7 cellular contexts compared by ENCODE assay signal in the genomic region with DNA sequence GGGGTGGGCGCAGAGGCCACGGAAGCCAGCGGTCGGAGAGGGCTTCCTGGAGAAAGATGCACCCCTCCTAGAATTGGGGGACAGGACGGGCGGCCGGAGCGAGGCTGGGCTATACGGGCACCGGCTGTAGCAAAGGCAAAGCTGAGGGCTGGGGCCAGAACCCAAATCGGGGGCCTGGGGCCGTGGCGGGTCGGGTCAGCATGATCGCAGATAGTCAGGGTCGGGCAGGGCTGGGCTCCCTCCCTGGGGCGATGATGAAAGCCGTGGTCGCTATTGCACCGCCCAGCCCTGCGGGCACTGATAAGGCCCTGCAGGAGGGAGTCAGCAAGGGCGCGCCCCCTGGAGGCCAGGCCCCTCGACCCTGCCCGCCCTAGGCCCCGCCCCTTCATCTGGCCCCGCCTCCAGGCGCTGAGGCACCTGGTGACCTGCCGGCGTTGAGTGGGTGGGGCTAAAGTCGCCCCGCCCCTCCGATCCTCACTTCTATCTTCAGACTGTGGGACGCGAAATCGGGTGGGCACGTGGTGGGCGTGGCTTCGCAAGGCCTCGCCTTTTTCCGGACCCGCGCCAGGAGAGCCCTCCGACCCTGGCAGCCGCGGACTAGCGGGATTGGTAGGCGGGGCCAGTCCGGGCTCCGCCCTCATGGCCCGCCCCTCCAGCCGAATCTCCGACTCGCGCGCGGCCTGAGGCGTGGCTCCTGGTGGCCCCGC. TPM values are rescaled to one million over a fixed set of nuclear protein-coding genes. Genes with fewer than 3 reads are reported as not detected.
A peak's percentile ranks its signal among the peaks of the same experiment; 100 is the strongest.
DNase-seq lines count a peak whose midpoint lies in the region; ATAC-seq and TF ChIP-seq lines count a peak whose summit lies in the region.

No MANE protein-coding gene starts in this region.

- peak; percentile 34 for ATAC-seq in GM18508 (IDR thresholded peaks at IDR 0.05; ENCODE audit: insufficient read depth, unreplicated experiment)
- peak; percentile 44 for ATAC-seq in HG02973 (IDR thresholded peaks at IDR 0.05; ENCODE audit: unreplicated experiment)

- H3K27ac Mint-ChIP-seq in T-helper 2 cell treated with Interferon-gamma antibody and Interleukin-4, amounts not matched to agents 5 μg/mL and 100 μg/mL, for 36 hours, result peak overlapping the region; percentile 90

- peak overlapping the region; percentile 83 to 90 for H3K4me3 ChIP-seq in ascending aorta

- peaks cover 10 to 33% of the 10 kb centered on the region in 2 donors for H3K4me1 ChIP-seq in ascending aorta

- no peaks in the 10 kb centered on the region for H3K9me3 ChIP-seq in ascending aorta

- H3K4me1 Mint-ChIP-seq in T-helper 2 cell treated with Interferon-gamma antibody and Interleukin-4, amounts not matched to agents 5 μg/mL and 100 μg/mL, for 36 hours (ENCODE audit: low read depth), result peaks cover 50% of the 10 kb centered on the region

- peak overlapping the region; percentile 90 for H3K4me3 Mint-ChIP-seq in T-helper 2 cell treated with Interferon-gamma antibody and Interleukin-4, amounts not matched to agents 5 μg/mL and 100 μg/mL, for 36 hours

- DNase-seq in NCI-H1930 (lab: John Stamatoyannopoulos, UW) (peak; percentile 97), ascending aorta (ENCODE audit: low spot score in 2 of 2) (peak; percentile 90 to 96), hepatic stellate cell (ENCODE audit: low spot score) (peak; percentile 92), renal cortical epithelial cell (ENCODE audit: low read depth) (peak; percentile 83)
- DNase-seq in T-helper 2 cell treated with Interferon-gamma antibody and Interleukin-4, amounts not matched to agents 5 μg/mL and 100 μg/mL, for 36 hours (ENCODE audit: low spot score), result peak; percentile 96

- H3K27ac ChIP-seq in ascending aorta, result peak overlapping the region; percentile 72 to 91

- TF ChIP-seq CTCF in ascending aorta (IDR thresholded peaks at IDR 0.05), result peak; percentile 40 to 61 (median 53)

- peaks cover 14% of the 10 kb centered on the region for H3K36me3 Mint-ChIP-seq in T-helper 2 cell treated with Interferon-gamma antibody and Interleukin-4, amounts not matched to agents 5 μg/mL and 100 μg/mL, for 36 hours (ENCODE audit: low read depth)

- no peaks in the 10 kb centered on the region for H3K36me3 ChIP-seq in ascending aorta

- no peaks in the 10 kb centered on the region for H3K27me3 ChIP-seq in ascending aorta

- peaks cover 8% of the 10 kb centered on the region for H3K27me3 Mint-ChIP-seq in T-helper 2 cell treated with Interferon-gamma antibody and Interleukin-4, amounts not matched to agents 5 μg/mL and 100 μg/mL, for 36 hours (ENCODE audit: low read depth)

- intact Hi-C loops in ascending aorta (cut with DNase I), result loop anchor here (2.0 kb wide), 1 partner anchor 37 kb away; a partner anchor contains a TSS

- no peaks in the 10 kb centered on the region for H3K9me3 Mint-ChIP-seq in T-helper 2 cell treated with Interferon-gamma antibody and Interleukin-4, amounts not matched to agents 5 μg/mL and 100 μg/mL, for 36 hours

RNA-seq across cellular contexts. Expression of a gene that starts 0.4 kb away (rescaled TPM):
- total RNA-seq in ascending aorta (124 TPM), renal cortical epithelial cell (14.5 and 20.8 TPM in 2 replicates)

RNA-seq across cellular contexts. Expression of a gene that starts 36.4 kb away (rescaled TPM):
- 12.9 TPM for total RNA-seq in ascending aorta
- total RNA-seq in renal cortical epithelial cell, result 13.5 and 15.1 TPM in 2 replicates

Comparison
In these comparisons a context has a peak if more than half of its experiments do, and no peak if none do; other contexts are left out.
1. Peak in every context shown above with its lines: DNase-seq, ATAC-seq, H3K4me3 ChIP-seq and H3K27ac ChIP-seq.